11 cellular contexts compared by ENCODE assay signal in genomic region chr12:53965251-53966069, GRCh38. TPM values are rescaled to one million over a fixed set of nuclear protein-coding genes. Genes with fewer than 3 reads are reported as not detected.
DNase-seq lines count a peak whose midpoint lies in the region; ATAC-seq and TF ChIP-seq lines count a peak whose summit lies in the region.
"Had no signal": no experiment of that assay in that cellular context is flagged by ENCODE, and none has a peak within 500 bp of the region (broad histone marks: within the 10 kb centered on the region; RNA-seq: fewer than 3 reads in every experiment).

No MANE protein-coding gene starts in this region.

- no TSS peak for BruUV-seq in mammary epithelial cell (replicated peaks; lab: Mats Ljungman, UMichigan)

- H3K9ac ChIP-seq in mammary epithelial cell (ENCODE audit: insufficient read depth, low read length): no peak overlapping the region

- no peak overlapping the region for H3K4me3 ChIP-seq in CD4-positive, CD25-positive, alpha-beta regulatory T cell (ENCODE audit: low read depth, low read length)
- peak overlapping the region; percentile 14 for H3K4me3 ChIP-seq in HAP-1
- no peak overlapping the region for H3K4me3 ChIP-seq in mammary epithelial cell (replicated peaks in 1 of 3; ENCODE audit: insufficient read depth in 1 of 3, low read depth in 2 of 3, low read length in 3 of 3)

- intact Hi-C loops in mammary epithelial cell (cut with micrococcal nuclease): no loop called here
- intact Hi-C loops in posterior vena cava (cut with DNase I): no loop called here

- H3K4me1 Mint-ChIP-seq in CD4-positive, CD25-positive, alpha-beta regulatory T cell: peaks cover 0 to 47% (median 21%) of the 10 kb centered on the region in 4 donors

- CTCF ChIA-PET in mammary epithelial cell (lab: Charles Lee; ENCODE audit: low non-redundant PET): interaction anchor here (0.6 kb wide), 1 partner anchor 226 kb away, joined by 3 read pairs; no protein-coding TSS in a partner anchor

- H2AFZ ChIP-seq in mammary epithelial cell (ENCODE audit: low read depth, low read length): peak overlapping the region; percentile 76

- H3K36me3 Mint-ChIP-seq in CD4-positive, CD25-positive, alpha-beta regulatory T cell: no peaks in the 10 kb centered on the region

- no peaks in the 10 kb centered on the region for H3K36me3 ChIP-seq in CD4-positive, CD25-positive, alpha-beta regulatory T cell (ENCODE audit: control insufficient read depth, insufficient read depth, low read length)
- H3K36me3 ChIP-seq in HAP-1 (replicated peaks): no peaks in the 10 kb centered on the region
- H3K36me3 ChIP-seq in mammary epithelial cell (ENCODE audit: insufficient read depth, low read length): no peaks in the 10 kb centered on the region

- no peaks in the 10 kb centered on the region for H3K9me3 ChIP-seq in CD4-positive, CD25-positive, alpha-beta regulatory T cell (ENCODE audit: control insufficient read depth in 2 of 2, low read length in 2 of 2)
- H3K9me3 ChIP-seq in HAP-1: no peaks in the 10 kb centered on the region
- H3K9me3 ChIP-seq in mammary epithelial cell (replicated peaks; ENCODE audit: insufficient read depth, low read length): no peaks in the 10 kb centered on the region

- peak overlapping the region; percentile 54 for H3K4me2 ChIP-seq in mammary epithelial cell (ENCODE audit: insufficient read depth, low read depth, low read length)

- H3K27ac ChIP-seq in CD4-positive, CD25-positive, alpha-beta regulatory T cell (ENCODE audit: insufficient read depth, low read length, poor library complexity, severe bottlenecking): no peak overlapping the region
- no peak overlapping the region for H3K27ac ChIP-seq in mammary epithelial cell (ENCODE audit: insufficient read depth, low read depth, low read length)
- H3K27ac ChIP-seq: foreskin keratinocyte had no signal

- H3K9me3 Mint-ChIP-seq in CD4-positive, CD25-positive, alpha-beta regulatory T cell: peaks cover 0 to 4% (median 1%) of the 10 kb centered on the region in 7 donors

- no peak for ATAC-seq in CD4-positive, CD25-positive, alpha-beta regulatory T cell (ENCODE audit: low read depth in 2 of 2)
- ATAC-seq in HG02852 (IDR thresholded peaks at IDR 0.05; ENCODE audit: unreplicated experiment): no peak
- ATAC-seq: foreskin keratinocyte had no signal

- no peaks in the 10 kb centered on the region for H3K79me2 ChIP-seq in mammary epithelial cell (ENCODE audit: insufficient read depth, low read length)

- H3K4me1 ChIP-seq in CD4-positive, CD25-positive, alpha-beta regulatory T cell (ENCODE audit: control insufficient read depth, insufficient read depth, low read length, poor library complexity, severe bottlenecking): peaks cover 25% of the 10 kb centered on the region
- H3K4me1 ChIP-seq in HAP-1: peaks cover 17% of the 10 kb centered on the region
- H3K4me1 ChIP-seq in mammary epithelial cell (ENCODE audit: insufficient read depth, low read length): peaks cover 8% of the 10 kb centered on the region
- H3K4me1 ChIP-seq: foreskin keratinocyte had no signal

- no peaks in the 10 kb centered on the region for H4K20me1 ChIP-seq in mammary epithelial cell (ENCODE audit: insufficient read depth, low read length)

- H3K27ac Mint-ChIP-seq in CD4-positive, CD25-positive, alpha-beta regulatory T cell: no peak overlapping the region

- dilution Hi-C loops in mammary epithelial cell (cut with HindIII; ENCODE audit: low sequenced_read_pairs): no loop called here

- H3K27me3 Mint-ChIP-seq in CD4-positive, CD25-positive, alpha-beta regulatory T cell: peaks cover 93% of the 10 kb centered on the region

- peaks cover 74% of the 10 kb centered on the region for H3K27me3 ChIP-seq in CD4-positive, CD25-positive, alpha-beta regulatory T cell (ENCODE audit: control insufficient read depth, insufficient read depth, low read length)
- H3K27me3 ChIP-seq in HAP-1 (ENCODE audit: low read depth) (no peaks in the 10 kb centered on the region), mammary epithelial cell (ENCODE audit: insufficient read depth, low read length) (peaks cover 7% of the 10 kb centered on the region)
- H3K27me3 ChIP-seq: foreskin keratinocyte had no signal

- 44% methylated on average over 10 of the region's 17 CpGs for WGBS in mammary epithelial cell (ENCODE audit: low coverage, missing lambda C conversion rate)

- TF ChIP-seq CTCF in mammary epithelial cell (conservative IDR thresholded peaks at IDR 0.05 in 1 of 2, IDR thresholded peaks at IDR 0.05 in 1 of 2; ENCODE audit: extremely low read depth in 1 of 2, insufficient read depth in 1 of 2, low read depth in 1 of 2, low read length in 2 of 2): no peak

- DNase-seq in CD4-positive, CD25-positive, alpha-beta regulatory T cell: no peak
- DNase-seq in HAP-1 (ENCODE audit: low spot score in 2 of 2) (peak in 1 of 2 experiments; percentile 59), mammary epithelial cell (no peak), posterior vena cava (ENCODE audit: low spot score) (peak; percentile 87), DMS53 treated with DMSO at 0.1 percent for 48 hours (lab: John Stamatoyannopoulos, UW; ENCODE audit: unreplicated experiment) (no peak), T-helper 9 cell (no peak), OCI-M1 (lab: John Stamatoyannopoulos, UW) (no peak)
- DNase-seq: activated T-cell treated with anti-CD3 and anti-CD28 coated beads for 4 hours, foreskin keratinocyte, NCI-H446 treated with DMSO at 0.1 percent for 48 hours had no signal

- in situ Hi-C loops in HAP-1 (cut with MboI; ENCODE audit: low sequenced_read_pairs) (no loop called here), mammary epithelial cell (cut with MboI; ENCODE audit: low sequenced_read_pairs in 2 of 2) (no loop called here)

- peak overlapping the region in 3 of 4 donors; percentile 33 to 85 (median 81) for H3K4me3 Mint-ChIP-seq in CD4-positive, CD25-positive, alpha-beta regulatory T cell

RNA-seq across cellular contexts. Expression of gene HOXC11, which starts 7.5 kb away (rescaled TPM):
- not detected for total RNA-seq in CD4-positive, CD25-positive, alpha-beta regulatory T cell
- not detected for polyA plus RNA-seq in CD4-positive, CD25-positive, alpha-beta regulatory T cell
- 1 to 10 TPM in 1 of 2 donors, not detected in 1; 1.5 TPM for total RNA-seq in mammary epithelial cell
- 0.22 TPM for polyA plus RNA-seq in mammary epithelial cell
- not detected for polyA minus RNA-seq in mammary epithelial cell
- total RNA-seq in posterior vena cava: 1 to 10 TPM; 1.3 to 4.2 TPM

RNA-seq across cellular contexts. Expression of gene HOTAIR, which starts 9.3 kb away (rescaled TPM):
- not detected for total RNA-seq in CD4-positive, CD25-positive, alpha-beta regulatory T cell
- polyA plus RNA-seq in CD4-positive, CD25-positive, alpha-beta regulatory T cell: not detected
- under 1 TPM in 1 of 2 donors, not detected in 1; 0.67 TPM for total RNA-seq in mammary epithelial cell
- polyA plus RNA-seq in mammary epithelial cell: 0.33 TPM
- not detected for polyA minus RNA-seq in mammary epithelial cell
- total RNA-seq in posterior vena cava: 1 to 10 TPM; 2.0 to 4.8 TPM

RNA-seq across cellular contexts. Expression of gene HOXC12, which starts 10.8 kb away (rescaled TPM):
- not detected for total RNA-seq in CD4-positive, CD25-positive, alpha-beta regulatory T cell
- not detected for polyA plus RNA-seq in CD4-positive, CD25-positive, alpha-beta regulatory T cell
- total RNA-seq in mammary epithelial cell (under 1 TPM in 1 of 2 donors, not detected in 1; under 0.01 TPM), posterior vena cava (1 to 10 TPM in 1 of 2 donors, not detected in 1; 1.1 TPM)
- 0.05 TPM for polyA plus RNA-seq in mammary epithelial cell
- not detected for polyA minus RNA-seq in mammary epithelial cell

RNA-seq across cellular contexts. Expression of gene HOXC10, which starts 19.5 kb away (rescaled TPM):
- not detected for total RNA-seq in CD4-positive, CD25-positive, alpha-beta regulatory T cell
- not detected for polyA plus RNA-seq in CD4-positive, CD25-positive, alpha-beta regulatory T cell
- total RNA-seq in mammary epithelial cell: 1 to 10 TPM; 3.3 to 3.8 TPM
- polyA plus RNA-seq in mammary epithelial cell: 0.83 TPM
- 1.2 TPM for polyA minus RNA-seq in mammary epithelial cell
- total RNA-seq in posterior vena cava: 10 to 100 TPM; 27.9 to 35.5 TPM

RNA-seq across cellular contexts. Expression of gene HOXC13, which starts 26.8 kb away (rescaled TPM):
- total RNA-seq in CD4-positive, CD25-positive, alpha-beta regulatory T cell: not detected
- polyA plus RNA-seq in CD4-positive, CD25-positive, alpha-beta regulatory T cell: not detected
- total RNA-seq in mammary epithelial cell (10 to 100 TPM; 10.2 to 15.7 TPM), posterior vena cava (1 to 10 TPM in 1 of 2 donors, under 1 TPM in 1; 0.23 to 1.1 TPM)
- 9.1 TPM for polyA plus RNA-seq in mammary epithelial cell
- polyA minus RNA-seq in mammary epithelial cell: 18.3 TPM
